Comparison of ENCODE assay signal across 1 cellular context in genomic region chr1:1432566-1432950, GRCh38.
TF ChIP-seq lines count a peak whose summit lies in the region.

No MANE protein-coding gene starts in this region.

TF ChIP-seq in GM23338, 12 proteins besides CTCF, POLR2A, EP300 and RAD21 (continued from another document):
- TF ChIP-seq EZH2phosphoT487 (IDR thresholded peaks at IDR 0.05; ENCODE audit: unreplicated experiment) (no peak), ZNF331 (CRISPR knock-in tag; IDR thresholded peaks at IDR 0.05; ENCODE audit: low read depth) (no peak), POLR2AphosphoS5 (IDR thresholded peaks at IDR 0.05; ENCODE audit: low read depth) (no peak), JUNB (IDR thresholded peaks at IDR 0.05; ENCODE audit: unreplicated experiment) (no peak), CREB1 (CRISPR knock-in tag; IDR thresholded peaks at IDR 0.05; ENCODE audit: low read depth) (no peak), ZNF114 (CRISPR knock-in tag; IDR thresholded peaks at IDR 0.05) (no peak), STAT1 (IDR thresholded peaks at IDR 0.05; ENCODE audit: unreplicated experiment) (no peak), ZNF462 (CRISPR knock-in tag; IDR thresholded peaks at IDR 0.05) (no peak)
